In the genomic region with DNA sequence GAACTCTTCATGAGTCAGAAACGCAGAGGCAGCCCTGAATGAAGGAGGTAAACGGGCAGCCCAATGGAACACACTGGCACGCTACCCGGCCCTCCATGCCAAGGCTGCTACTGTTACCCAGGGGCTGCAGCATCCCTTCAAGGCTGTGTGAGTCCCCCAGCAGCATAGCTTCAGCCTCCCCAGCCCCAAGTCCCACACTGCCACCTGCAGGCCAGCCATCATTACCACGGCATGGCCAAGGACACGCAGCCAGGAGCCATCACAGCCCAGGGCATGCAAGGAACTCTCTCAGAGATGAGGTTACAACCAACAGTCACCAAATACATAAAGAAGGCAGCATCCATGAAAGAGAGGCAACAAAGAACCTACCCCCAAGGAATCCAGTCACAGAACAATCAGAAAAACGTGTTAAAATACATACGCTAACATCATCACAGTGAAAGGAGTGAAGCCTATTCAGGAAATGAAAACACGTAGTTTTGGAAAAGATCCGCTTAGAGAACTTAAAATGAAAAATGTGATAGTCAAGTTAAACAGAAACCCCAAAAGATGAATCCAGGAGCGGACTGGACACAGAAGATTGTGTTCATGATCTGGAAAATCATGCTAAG, we compare ENCODE assay signal across 1 cellular context.
TF ChIP-seq lines count a peak whose summit lies in the region.

No MANE protein-coding gene starts in this region.

TF ChIP-seq in GM12878, 131 proteins besides CTCF, POLR2A, EP300 and RAD21 (continued from another document):
- TF ChIP-seq MLLT1 (IDR thresholded peaks at IDR 0.05) (no peak), SMC3 (IDR thresholded peaks at IDR 0.05; ENCODE audit: borderline replicate concordance, low read length) (peak; percentile 59; the same call in 1 of the 2 replicates), IRF5 (IDR thresholded peaks at IDR 0.05; ENCODE audit: borderline replicate concordance) (no peak), JUNB (IDR thresholded peaks at IDR 0.05) (no peak), YY1 (IDR thresholded peaks at IDR 0.05; ENCODE audit: low read depth, low read length) (peak; percentile 54; the same call in 1 of the 2 replicates), NFYA (IDR thresholded peaks at IDR 0.05; ENCODE audit: borderline replicate concordance, low read depth, low read length) (no peak)
TF ChIP-seq in GM12878: peak in this region for 2.
